In genomic region chr19:1526979-1527649, GRCh38 we compare ENCODE assay signal across 1 cellular context.
TF ChIP-seq lines count a peak whose summit lies in the region.

No MANE protein-coding gene starts in this region.

TF ChIP-seq in HEK293, 187 proteins besides CTCF, POLR2A, EP300 and RAD21 (continued from another document):
- no peak for TF ChIP-seq ZBTB20 (tag by site-specific recombination; IDR thresholded peaks at IDR 0.05)
- TF ChIP-seq ZNF600 (tag by site-specific recombination; IDR thresholded peaks at IDR 0.05) = peak; percentile 52; the same call in 1 of the 2 replicates
- TF ChIP-seq ZNF280D (tag by site-specific recombination; IDR thresholded peaks at IDR 0.05) = peak; percentile 60; the same call in 1 of the 2 replicates
- no peak for TF ChIP-seq ZBTB26 (tag by site-specific recombination; optimal IDR thresholded peaks at IDR 0.05)
- TF ChIP-seq HOXC10 (CRISPR knock-in tag; IDR thresholded peaks at IDR 0.05) = no peak
- TF ChIP-seq SCRT1 (tag by site-specific recombination; IDR thresholded peaks at IDR 0.05; ENCODE audit: borderline replicate concordance) = peak; percentile 87
- TF ChIP-seq PATZ1 (tag by site-specific recombination; IDR thresholded peaks at IDR 0.05) = peak; percentile 21; the same call in 1 of the 2 replicates
- no peak for TF ChIP-seq ZNF311 (tag by site-specific recombination; IDR thresholded peaks at IDR 0.05; ENCODE audit: borderline replicate concordance)
- TF ChIP-seq MZF1 (tag by site-specific recombination; IDR thresholded peaks at IDR 0.05; ENCODE audit: borderline replicate concordance) = no peak
- TF ChIP-seq ZBTB17 (tag by site-specific recombination; IDR thresholded peaks at IDR 0.05) = no peak
- no peak for TF ChIP-seq ZNF248 (tag by site-specific recombination; IDR thresholded peaks at IDR 0.05)
- TF ChIP-seq ZNF843 (tag by site-specific recombination; IDR thresholded peaks at IDR 0.05) = no peak
- TF ChIP-seq ATF2 (tag by site-specific recombination; IDR thresholded peaks at IDR 0.05; ENCODE audit: low read depth) = no peak
- no peak for TF ChIP-seq ZBTB48 (tag by site-specific recombination; IDR thresholded peaks at IDR 0.05)
- peak; percentile 79 for TF ChIP-seq ZFHX2 (tag by site-specific recombination; conservative IDR thresholded peaks at IDR 0.05)
- TF ChIP-seq ZBTB10 (tag by site-specific recombination; IDR thresholded peaks at IDR 0.05) = no peak
- TF ChIP-seq ZNF148 (tag by site-specific recombination; IDR thresholded peaks at IDR 0.05; ENCODE audit: borderline replicate concordance) = no peak
- TF ChIP-seq EGR2 (tag by site-specific recombination; IDR thresholded peaks at IDR 0.05; ENCODE audit: low read depth) = peak; percentile 86; the same call in 1 of the 2 replicates
